In the genomic region with DNA sequence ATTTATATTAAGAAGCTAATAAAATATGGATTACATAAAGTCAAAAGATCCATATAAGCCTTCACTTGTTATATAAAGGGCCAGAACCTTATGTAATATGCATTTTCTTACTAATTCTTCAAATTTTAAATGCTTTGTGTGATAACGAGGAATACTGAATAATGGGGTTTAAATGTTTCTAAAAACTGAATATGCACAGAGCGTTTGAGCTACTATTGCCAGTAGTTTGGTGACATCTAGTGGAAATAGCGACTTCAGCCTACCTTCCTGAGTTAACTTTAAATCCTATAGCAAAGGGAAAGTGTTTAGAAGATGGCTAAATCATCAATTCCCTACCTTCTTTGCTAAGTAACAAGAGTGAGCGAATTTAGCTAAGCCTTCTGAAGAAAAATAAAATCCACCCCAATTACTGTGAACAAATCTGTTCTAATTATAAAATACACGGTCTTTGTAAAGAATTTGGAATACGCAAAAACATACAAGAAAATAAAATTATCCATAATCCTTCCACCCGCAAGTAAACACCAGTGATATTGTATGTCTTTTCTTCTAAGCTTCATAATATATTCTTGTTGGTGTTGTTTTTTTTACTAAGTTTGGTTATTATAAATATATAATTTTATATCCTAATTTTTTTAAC, we compare ENCODE assay signal across 8 cellular contexts.
A peak's percentile ranks its signal among the peaks of the same experiment; 100 is the strongest.
DNase-seq lines count a peak whose midpoint lies in the region; ATAC-seq, FAIRE-seq and TF ChIP-seq lines count a peak whose summit lies in the region.

No MANE protein-coding gene starts in this region.

- no peak overlapping the region for H4K91ac ChIP-seq in H1 (replicated peaks; ENCODE audit: insufficient read length, low read length)

- no peak for TF ChIP-seq POLR2A in H1 (IDR thresholded peaks at IDR 0.05; ENCODE audit: control extremely low read depth in 1 of 2, low read depth in 2 of 2, low read length in 2 of 2)

- no peak overlapping the region for H3K9ac ChIP-seq in H1 (replicated peaks in 1 of 4; ENCODE audit: extremely low read depth in 1 of 4, low read depth in 3 of 4, low read length in 3 of 4)

- H3K9me3 ChIP-seq in H1 (ENCODE audit: insufficient read depth in 2 of 2, low read depth in 1 of 2, low read length in 1 of 2), result no peaks in the 10 kb centered on the region

- no peak overlapping the region for H3K27ac ChIP-seq in GM23338 (ENCODE audit: low read depth)
- no peak overlapping the region for H3K27ac ChIP-seq in H1 (ENCODE audit: low read depth, low read length)

- no peaks in the 10 kb centered on the region for H3K23me2 ChIP-seq in H1 (ENCODE audit: low read depth, low read length)

- no peak overlapping the region for H3K4me2 ChIP-seq in GM23338
- H3K4me2 ChIP-seq in H1 (ENCODE audit: insufficient read depth in 1 of 2, low read depth in 2 of 2, low read length in 2 of 2), result no peak overlapping the region

- POLR2A ChIA-PET in AG04449 (lab: Yijun Ruan, JAX) (no interaction called here), H1 (lab: Charles Lee; ENCODE audit: partially characterized antibody) (interaction anchor here (1.2 kb wide), 1 partner anchor 67 kb away, joined by 3 read pairs; no protein-coding TSS in a partner anchor)

- no peak overlapping the region for H2BK5ac ChIP-seq in H1 (ENCODE audit: low read depth, low read length)

- H3F3A ChIP-seq in GM23338 (replicated peaks; ENCODE audit: low read depth), result no peaks in the 10 kb centered on the region

- no peak overlapping the region for H2BK120ac ChIP-seq in H1 (replicated peaks; ENCODE audit: low read depth, low read length)

- H3K23ac ChIP-seq in H1 (ENCODE audit: insufficient read length), result no peak overlapping the region

- H4K20me1 ChIP-seq in GM23338 (replicated peaks; ENCODE audit: insufficient read depth), result no peaks in the 10 kb centered on the region
- no peaks in the 10 kb centered on the region for H4K20me1 ChIP-seq in H1 (replicated peaks in 1 of 2; ENCODE audit: control insufficient read depth in 1 of 2, insufficient read depth in 2 of 2, low read length in 2 of 2)

- H3K36me3 ChIP-seq in GM23338 (ENCODE audit: insufficient read depth), result no peaks in the 10 kb centered on the region
- no peaks in the 10 kb centered on the region for H3K36me3 ChIP-seq in H1 (ENCODE audit: control insufficient read depth in 2 of 4, insufficient read depth in 4 of 4, low read length in 3 of 4)

- CTCF ChIA-PET in AG04449 (lab: Yijun Ruan, JAX), result interaction anchor here (1.0 to 3.4 kb wide), 6 partner anchors 10 to 1688 kb away, joined by 3 to 21 read pairs (median 4); no protein-coding TSS in a partner anchor
- CTCF ChIA-PET in H1 (lab: Charles Lee; ENCODE audit: partially characterized antibody), result interaction anchor here (0.6 to 2.7 kb wide), 29 partner anchors 8 to 894 kb away, joined by 3 to 33 read pairs (median 4); no protein-coding TSS in a partner anchor

- H3K4me3 ChIP-seq in AG04449 (ENCODE audit: low read depth, low read length) (no peak overlapping the region), GM23338 (no peak overlapping the region), H1 (ENCODE audit: extremely low read depth in 1 of 4, insufficient read depth in 2 of 4, low read depth in 3 of 4, low read length in 4 of 4) (no peak overlapping the region)

- no peaks in the 10 kb centered on the region for H3K27me3 Mint-ChIP-seq in GM23338 (ENCODE audit: insufficient read depth, low read depth, poor library complexity)

- TF ChIP-seq RAD21 in H1 (IDR thresholded peaks at IDR 0.05 in 1 of 2, conservative IDR thresholded peaks at IDR 0.05 in 1 of 2; ENCODE audit: low read depth in 2 of 2, low read length in 2 of 2), result peak; percentile 95

- TF ChIP-seq CTCF in AG04449 (IDR thresholded peaks at IDR 0.05; ENCODE audit: insufficient read depth, low read length, missing control alignments) (peak; percentile 4), GM23338 (conservative IDR thresholded peaks at IDR 0.05; ENCODE audit: low read depth in 2 of 2) (peak; percentile 81 to 95), H1 (IDR thresholded peaks at IDR 0.05; ENCODE audit: control extremely low read depth in 1 of 3, insufficient read depth in 1 of 3, low read depth in 1 of 3, low read length in 3 of 3) (peak in 2 of 3 experiments; percentile 66 to 72; a peak in 3 of 4 replicates)

- TF ChIP-seq EP300 in H1 (IDR thresholded peaks at IDR 0.05; ENCODE audit: borderline replicate concordance in 1 of 2, low read depth in 2 of 2, low read length in 2 of 2), result no peak

- H3K36me3 Mint-ChIP-seq in GM23338 (ENCODE audit: low read depth), result no peaks in the 10 kb centered on the region
- no peaks in the 10 kb centered on the region for H3K36me3 Mint-ChIP-seq in stimulated activated effector memory CD8-positive, alpha-beta T cell treated with anti-CD3 and anti-CD28 coated beads, Interleukin-12 subunit alpha, Interleukin-12 subunit beta, amount 100 ng/mL, for 72 hours

- no peak overlapping the region for H4K8ac ChIP-seq in H1 (ENCODE audit: extremely low read depth, insufficient read depth, low read length)

- no peak overlapping the region for H3K27ac Mint-ChIP-seq in GM23338
- H3K27ac Mint-ChIP-seq in stimulated activated effector memory CD8-positive, alpha-beta T cell treated with anti-CD3 and anti-CD28 coated beads, Interleukin-12 subunit alpha, Interleukin-12 subunit beta, amount 100 ng/mL, for 72 hours, result no peak overlapping the region

- WGBS in H1 (ENCODE audit: extremely low coverage in 1 of 2, insufficient coverage in 1 of 2, insufficient read length in 1 of 2, insufficient replicate concordance in 2 of 2, low coverage in 1 of 2, low lambda C conversion rate in 2 of 2, missing lambda C conversion rate in 1 of 2), 2 experiments, result 48% methylated on average over 7 of the region's 7 CpGs; no CpG with 5 or more reads in 1 of the 2 experiments

- no peak overlapping the region for H2AK5ac ChIP-seq in H1 (ENCODE audit: low read depth, low read length)

- no peak for DNase-seq in AG04449 (ENCODE audit: low read depth, low spot score)
- DNase-seq in GM23338 (ENCODE audit: low spot score), result peak; percentile 73
- DNase-seq in NCI-H460 (ENCODE audit: extremely low read depth, low read depth), result peak; percentile 47
- no peak for DNase-seq in H1 (ENCODE audit: low read depth in 1 of 2, low spot score in 2 of 2)
- DNase-seq in sciatic nerve (ENCODE audit: low spot score), result no peak
- no peak for DNase-seq in RCC 7860 (ENCODE audit: low spot score)
- DNase-seq in stimulated activated effector memory CD8-positive, alpha-beta T cell treated with anti-CD3 and anti-CD28 coated beads, Interleukin-12 subunit alpha, Interleukin-12 subunit beta, amount 100 ng/mL, for 72 hours (ENCODE audit: low spot score in 2 of 2), result no peak

- H3K56ac ChIP-seq in H1 (replicated peaks; ENCODE audit: insufficient read length, low read depth, low read length), result no peak overlapping the region

- H3K9me2 ChIP-seq in GM23338 (ENCODE audit: insufficient read depth), result no peaks in the 10 kb centered on the region

- H2AFZ ChIP-seq in GM23338 (no peak overlapping the region), H1 (ENCODE audit: low read length) (no peak overlapping the region)

- H2BK15ac ChIP-seq in H1 (ENCODE audit: low read length), result no peak overlapping the region

- no peak overlapping the region for H2BK20ac ChIP-seq in H1 (ENCODE audit: low read length)

- H4K5ac ChIP-seq in H1 (ENCODE audit: insufficient read length, low read depth, low read length), result no peak overlapping the region

- intact Hi-C loops in sciatic nerve (cut with DNase I), result no loop called here

- H3K79me1 ChIP-seq in H1 (ENCODE audit: low read depth, low read length), result no peaks in the 10 kb centered on the region

- no peak overlapping the region for H2BK12ac ChIP-seq in H1 (ENCODE audit: low read depth, low read length)

- ATAC-seq in GM23338, result peak; percentile 62
- ATAC-seq in sciatic nerve, result peak; percentile 70
- ATAC-seq in GM18858 (IDR thresholded peaks at IDR 0.05; ENCODE audit: unreplicated experiment), result no peak
- ATAC-seq in stimulated activated effector memory CD8-positive, alpha-beta T cell treated with anti-CD3 and anti-CD28 coated beads, Interleukin-12 subunit alpha, Interleukin-12 subunit beta, amount 100 ng/mL, for 72 hours, result no peak

- no peak overlapping the region for H3K14ac ChIP-seq in H1 (ENCODE audit: insufficient read length)

- FAIRE-seq in H1 (lab: Jason Lieb, UNC) (peak; percentile 32), RCC 7860 (lab: Jason Lieb, UNC) (no peak)

- H3K4me1 ChIP-seq in GM23338 (ENCODE audit: insufficient read depth), result no peaks in the 10 kb centered on the region; the same call in 1 of the 2 replicates
- peaks cover 0 to 5% (median 2%) of the 10 kb centered on the region in 4 experiments; a peak in 2 of 7 replicates for H3K4me1 ChIP-seq in H1 (replicated peaks in 1 of 4; ENCODE audit: control insufficient read depth in 3 of 4, insufficient read depth in 4 of 4, low read length in 3 of 4)

- H3K79me2 ChIP-seq in GM23338 (replicated peaks; ENCODE audit: insufficient read depth) (no peaks in the 10 kb centered on the region), H1 (ENCODE audit: control insufficient read depth in 1 of 2, insufficient read depth in 2 of 2, low read length in 2 of 2) (no peaks in the 10 kb centered on the region)

- H3K27me3 ChIP-seq in GM23338 (ENCODE audit: insufficient read depth) (no peaks in the 10 kb centered on the region), H1 (replicated peaks in 1 of 4; ENCODE audit: control insufficient read depth in 3 of 4, extremely low read depth in 1 of 4, insufficient read depth in 3 of 4, low read length in 3 of 4) (no peaks in the 10 kb centered on the region)

- no peaks in the 10 kb centered on the region for H3K9me3 Mint-ChIP-seq in GM23338
- no peaks in the 10 kb centered on the region for H3K9me3 Mint-ChIP-seq in stimulated activated effector memory CD8-positive, alpha-beta T cell treated with anti-CD3 and anti-CD28 coated beads, Interleukin-12 subunit alpha, Interleukin-12 subunit beta, amount 100 ng/mL, for 72 hours

- H3K18ac ChIP-seq in H1 (ENCODE audit: extremely low read depth, low read length), result no peak overlapping the region

- no peak overlapping the region for H3K4me3 Mint-ChIP-seq in GM23338
- no peak overlapping the region for H3K4me3 Mint-ChIP-seq in stimulated activated effector memory CD8-positive, alpha-beta T cell treated with anti-CD3 and anti-CD28 coated beads, Interleukin-12 subunit alpha, Interleukin-12 subunit beta, amount 100 ng/mL, for 72 hours

- H3K4ac ChIP-seq in H1 (replicated peaks; ENCODE audit: insufficient read length, low read depth, low read length), result no peak overlapping the region

- H3K4me1 Mint-ChIP-seq in GM23338, result no peaks in the 10 kb centered on the region
- H3K4me1 Mint-ChIP-seq in stimulated activated effector memory CD8-positive, alpha-beta T cell treated with anti-CD3 and anti-CD28 coated beads, Interleukin-12 subunit alpha, Interleukin-12 subunit beta, amount 100 ng/mL, for 72 hours, result no peaks in the 10 kb centered on the region

TF ChIP-seq in GM23338, 12 proteins besides CTCF, POLR2A, EP300 and RAD21 (continues in another document):
- TF ChIP-seq JUNB (IDR thresholded peaks at IDR 0.05; ENCODE audit: unreplicated experiment), result no peak

TF ChIP-seq in H1, 55 proteins besides CTCF, POLR2A, EP300 and RAD21 (continues in another document):
- no peak for TF ChIP-seq EGR1 (IDR thresholded peaks at IDR 0.05; ENCODE audit: borderline replicate concordance, low read depth, low read length)

Comparison
In these comparisons a context has a peak if more than half of its experiments do, and no peak if none do; other contexts are left out.
1. DNase-seq: peak in GM23338 (single experiment) and NCI-H460 (single experiment); none in AG04449 (single experiment), H1 (0 of 2), sciatic nerve (single experiment), RCC 7860 (single experiment) and stimulated activated effector memory CD8-positive, alpha-beta T cell treated with anti-CD3 and anti-CD28 coated beads, Interleukin-12 subunit alpha, Interleukin-12 subunit beta, amount 100 ng/mL, for 72 hours (0 of 2).
2. CTCF ChIP-seq: peak in every context shown above with its lines; median percentile 88 in GM23338; 69 in H1; 4 in AG04449.
3. ATAC-seq: peak in GM23338 (single experiment) and sciatic nerve (single experiment); none in GM18858 (single experiment) and stimulated activated effector memory CD8-positive, alpha-beta T cell treated with anti-CD3 and anti-CD28 coated beads, Interleukin-12 subunit alpha, Interleukin-12 subunit beta, amount 100 ng/mL, for 72 hours (single experiment).